In the genomic region with DNA sequence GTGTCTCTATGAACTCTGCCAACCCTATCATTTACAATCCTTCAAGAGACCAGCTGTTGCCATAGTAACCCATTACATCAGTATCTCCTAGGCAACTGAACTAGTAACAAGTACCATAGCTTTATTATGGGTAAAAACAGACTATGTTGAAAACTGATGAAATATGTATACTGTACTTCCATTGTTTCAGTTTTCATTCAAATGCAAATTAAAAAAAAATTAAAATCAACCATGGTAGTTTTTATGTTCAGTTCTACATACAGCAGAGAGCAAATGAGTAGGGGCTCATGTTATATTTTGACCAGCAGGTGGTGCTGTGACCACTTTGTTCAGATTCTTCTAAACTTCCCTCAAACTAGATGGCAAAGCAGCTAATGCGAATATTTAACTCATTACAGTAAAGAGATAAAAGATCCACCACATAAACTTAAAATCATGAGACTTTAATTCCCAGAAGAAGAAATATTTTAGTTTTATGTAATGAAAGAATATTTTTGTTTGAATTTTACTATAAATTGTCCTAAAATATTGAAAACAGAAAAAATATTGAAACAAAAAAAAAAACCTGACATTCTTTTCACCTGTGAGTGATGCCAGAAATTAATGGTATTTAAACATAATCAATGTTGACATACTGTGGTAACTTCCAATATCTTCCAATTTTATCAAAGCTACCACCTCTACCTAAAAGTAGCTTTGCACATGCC, we compare ENCODE assay signal across 8 cellular contexts.
DNase-seq lines count a peak whose midpoint lies in the region; ATAC-seq and TF ChIP-seq lines count a peak whose summit lies in the region.

No MANE protein-coding gene starts in this region.

- peak; percentile 22 to 54 for DNase-seq in activated CD4-positive, alpha-beta T cell treated with anti-CD3 and anti-CD28 coated beads for 24 hours (ENCODE audit: low read depth in 2 of 2)
- DNase-seq in activated CD4-positive, alpha-beta T cell treated with anti-CD3 and anti-CD28 coated beads for 1 hour, result no peak
- peak; percentile 84 for DNase-seq in NCI-H2227 (lab: John Stamatoyannopoulos, UW; ENCODE audit: unreplicated experiment)
- peak; percentile 49 for DNase-seq in cerebellum (ENCODE audit: low spot score)
- peak in 1 of 2 donors; percentile 50 for DNase-seq in left lung
- DNase-seq in stimulated activated CD4-positive, alpha-beta T cell treated with anti-CD3 and anti-CD28 coated beads, TNF-alpha, amount 100 ng/mL, for 48 hours (ENCODE audit: low read depth in 3 of 3), result peak; percentile 10 to 34 (median 26)

- no peaks in the 10 kb centered on the region for H3K27me3 ChIP-seq in left lung

- no peaks in the 10 kb centered on the region for H3K9me3 ChIP-seq in left lung

- no peaks in the 10 kb centered on the region for H3K36me3 ChIP-seq in left lung

- H3K4me3 ChIP-seq in left lung, result no peak overlapping the region

- intact Hi-C loops in left lung (cut with DNase I), result loop anchor here in 1 of 2 donors (10.0 kb wide), 2 partner anchors 155 to 1535 kb away; partner anchors contain the start of gene MEF2C

- TF ChIP-seq CTCF in VCaP (conservative IDR thresholded peaks at IDR 0.05) (peak; percentile 74), left lung (IDR thresholded peaks at IDR 0.05) (peak; percentile 83 to 84)

- peaks cover 0 to 28% of the 10 kb centered on the region in 2 donors for H3K4me1 ChIP-seq in left lung

- ATAC-seq in HG03135 (IDR thresholded peaks at IDR 0.05; ENCODE audit: unreplicated experiment) (peak; percentile 47), left lung (peak; percentile 93)

- no peak overlapping the region for H3K27ac ChIP-seq in VCaP
- H3K27ac ChIP-seq in left lung, result peak overlapping the region in 1 of 2 donors; percentile 2
